Comparison of ENCODE assay signal across 11 cellular contexts in the genomic region with DNA sequence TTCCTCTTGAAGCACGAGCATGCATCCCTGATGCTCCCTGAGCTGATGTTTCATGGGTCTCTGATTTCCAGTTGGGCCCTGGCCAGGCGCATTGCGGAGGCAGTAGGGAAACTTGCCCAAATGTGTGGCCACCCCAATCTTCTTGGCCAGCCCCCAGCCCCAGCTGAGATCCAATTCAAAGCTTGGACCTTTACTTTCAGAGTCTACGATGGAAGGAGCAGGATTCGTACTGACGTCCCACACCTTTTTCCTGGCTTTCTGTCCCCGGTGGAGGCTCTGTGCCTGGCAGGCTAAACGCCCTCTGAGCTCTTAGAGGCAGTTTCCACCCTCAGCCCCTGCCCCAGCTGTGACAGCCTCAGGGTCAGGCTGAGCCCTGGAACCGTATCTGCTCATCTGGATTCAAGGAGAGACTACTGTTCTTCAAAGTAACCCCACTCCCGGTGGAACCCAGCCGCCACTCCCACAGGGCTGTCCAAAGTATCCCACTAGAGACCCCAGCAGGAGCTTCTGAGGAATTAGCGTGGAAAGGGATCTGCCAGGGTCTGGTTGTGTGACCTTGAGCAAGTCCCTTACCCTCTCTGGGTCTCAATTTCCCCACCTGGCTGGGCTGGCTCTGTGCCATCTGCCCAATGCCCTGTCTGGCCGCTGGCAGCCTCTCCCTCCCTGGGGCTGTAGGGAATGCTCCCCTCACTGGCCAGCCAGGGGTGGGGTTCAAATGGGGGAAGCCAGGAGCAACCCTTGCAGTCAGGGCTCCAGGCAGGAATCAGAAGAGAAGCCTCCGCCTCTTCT. TPM values are rescaled to one million over a fixed set of nuclear protein-coding genes. Genes with fewer than 3 reads are reported as not detected.
A peak's percentile ranks its signal among the peaks of the same experiment; 100 is the strongest.
DNase-seq lines count a peak whose midpoint lies in the region; ATAC-seq and TF ChIP-seq lines count a peak whose summit lies in the region.
"Had no signal": no experiment of that assay in that cellular context is flagged by ENCODE, and none has a peak within 500 bp of the region (broad histone marks: within the 10 kb centered on the region; RNA-seq: fewer than 3 reads in every experiment).

No MANE protein-coding gene starts in this region.

- H3K9me3 ChIP-seq in T-helper 17 cell (ENCODE audit: control insufficient read depth, low read length, poor library complexity, severe bottlenecking) (no peaks in the 10 kb centered on the region), left ventricle myocardium inferior (replicated peaks) (peaks cover 9% of the 10 kb centered on the region), stomach (peaks cover 0 to 8% (median 5%) of the 10 kb centered on the region in 4 donors)

- H3K36me3 ChIP-seq in left ventricle myocardium inferior = peaks cover under 1% of the 10 kb centered on the region
- H3K36me3 ChIP-seq in stomach = no peaks in the 10 kb centered on the region

- H3K27ac ChIP-seq in left ventricle myocardium inferior (replicated peaks) (no peak overlapping the region), stomach (peak overlapping the region in 3 of 5 donors; percentile 14 to 80 (median 75))

- TF ChIP-seq POLR2A in stomach (IDR thresholded peaks at IDR 0.05) = no peak

- TF ChIP-seq CTCF in GM12874 (IDR thresholded peaks at IDR 0.05; ENCODE audit: insufficient read depth, low read depth, low read length) (0 out of 2 replicates have a peak, but pooled peaks have one; percentile 20), left ventricle myocardium inferior (IDR thresholded peaks at IDR 0.05; ENCODE audit: borderline replicate concordance) (no peak), stomach (IDR thresholded peaks at IDR 0.05) (no peak)

- peaks cover 21% of the 10 kb centered on the region for H3K27me3 Mint-ChIP-seq in T-helper 17 cell

- 59 to 70% (median 67%) methylated on average over 12 to 14 of the region's 14 CpGs for WGBS in stomach, 5 donors

- TF ChIP-seq EP300 in stomach (IDR thresholded peaks at IDR 0.05) = no peak

- peaks cover 50% of the 10 kb centered on the region for H3K27me3 ChIP-seq in left ventricle myocardium inferior (ENCODE audit: low read depth)
- H3K27me3 ChIP-seq in stomach = peaks cover 0 to 15% (median 7%) of the 10 kb centered on the region in 3 donors

- H3K36me3 Mint-ChIP-seq in T-helper 17 cell (ENCODE audit: low read depth) = no peaks in the 10 kb centered on the region
- H3K36me3 Mint-ChIP-seq: stimulated activated effector memory CD8-positive, alpha-beta T cell treated with anti-CD3 and anti-CD28 coated beads, Interleukin-12 subunit alpha, Interleukin-12 subunit beta, amount 100 ng/mL, for 72 hours had no signal

- peaks cover 19% of the 10 kb centered on the region for H3K4me1 Mint-ChIP-seq in T-helper 17 cell

- H3K4me3 ChIP-seq in left ventricle myocardium inferior = no peak overlapping the region
- H3K4me3 ChIP-seq in stomach = no peak overlapping the region
- H3K4me3 ChIP-seq: coronary artery had no signal

- intact Hi-C loops in left ventricle myocardium inferior (cut with micrococcal nuclease) (no loop called here), stomach (cut with DNase I; ENCODE audit: low total_unique reads) (no loop called here)

- H3K27ac Mint-ChIP-seq in T-helper 17 cell = no peak overlapping the region
- H3K27ac Mint-ChIP-seq: stimulated activated effector memory CD8-positive, alpha-beta T cell treated with anti-CD3 and anti-CD28 coated beads, Interleukin-12 subunit alpha, Interleukin-12 subunit beta, amount 100 ng/mL, for 72 hours had no signal

- H3K4me3 Mint-ChIP-seq in T-helper 17 cell = peak overlapping the region; percentile 33

- no peak for DNase-seq in T-helper 17 cell
- DNase-seq in left ventricle myocardium inferior = peak; percentile 65
- no peak for DNase-seq in stomach
- DNase-seq in NCI-H2227 (lab: John Stamatoyannopoulos, UW; ENCODE audit: unreplicated experiment) = no peak
- no peak for DNase-seq in SIG-M5 (lab: John Stamatoyannopoulos, UW)
- DNase-seq: activated T-cell treated with anti-CD3 and anti-CD28 coated beads for 4 hours, NCI-H187 had no signal

- H3K4me1 ChIP-seq in left ventricle myocardium inferior (peaks cover 28% of the 10 kb centered on the region), stomach (peaks cover 6 to 50% (median 37%) of the 10 kb centered on the region in 4 donors)

- ATAC-seq in T-helper 17 cell (no peak), HG02610 (IDR thresholded peaks at IDR 0.05; ENCODE audit: unreplicated experiment) (no peak)

RNA-seq across cellular contexts. Expression of a gene that starts 37.3 kb away (rescaled TPM):
- total RNA-seq in T-helper 17 cell (not detected), left ventricle myocardium inferior (2.4 TPM), stomach (not detected)
- polyA plus RNA-seq in stomach = not detected

RNA-seq across cellular contexts. Expression of a gene that starts 55.7 kb away (rescaled TPM):
- not detected for total RNA-seq in T-helper 17 cell
- total RNA-seq in left ventricle myocardium inferior = 0.14 TPM
- under 1 TPM in 2 of 5 donors, not detected in 3; 0.37 to 0.43 TPM for total RNA-seq in stomach
- 1 to 10 TPM in 2 of 3 donors, under 1 TPM in 1; 0.03 to 1.7 (median 1.1) TPM for polyA plus RNA-seq in stomach
